ENCODE assay signal across 1 cellular context in genomic region chr14:20456971-20457370, GRCh38.
TF ChIP-seq lines count a peak whose summit lies in the region.

No MANE protein-coding gene starts in this region.

TF ChIP-seq in HepG2, 621 proteins besides CTCF, POLR2A, EP300 and RAD21 (continues in another document):
- TF ChIP-seq AGO2 (optimal IDR thresholded peaks at IDR 0.05; ENCODE audit: low read depth, low read length) (peak; percentile 87), SOX13 (IDR thresholded peaks at IDR 0.05) (no peak), SOX13 (CRISPR knock-in tag; conservative IDR thresholded peaks at IDR 0.05 in 1 of 2, IDR thresholded peaks at IDR 0.05 in 1 of 2) (no peak), PAF1 (CRISPR knock-in tag; IDR thresholded peaks at IDR 0.05) (peak; percentile 15; the same call in 1 of the 2 replicates), GPBP1L1 (CRISPR knock-in tag; IDR thresholded peaks at IDR 0.05) (no peak), RBM22 (optimal IDR thresholded peaks at IDR 0.05; ENCODE audit: low read length) (peak; percentile 29), ZXDC (CRISPR knock-in tag; IDR thresholded peaks at IDR 0.05) (0 out of 2 replicates have a peak, but pooled peaks have one; percentile 24), SNAPC5 (CRISPR knock-in tag; IDR thresholded peaks at IDR 0.05; ENCODE audit: borderline replicate concordance) (no peak), RAD51 (IDR thresholded peaks at IDR 0.05; ENCODE audit: borderline replicate concordance) (no peak), NAIF1 (CRISPR knock-in tag; IDR thresholded peaks at IDR 0.05; ENCODE audit: borderline replicate concordance) (no peak), ZFP36L2 (CRISPR knock-in tag; IDR thresholded peaks at IDR 0.05) (no peak), NFIC (IDR thresholded peaks at IDR 0.05; ENCODE audit: low read length) (no peak), AHDC1 (CRISPR knock-in tag; IDR thresholded peaks at IDR 0.05; ENCODE audit: borderline replicate concordance) (no peak), PHF20 (CRISPR knock-in tag; IDR thresholded peaks at IDR 0.05) (0 out of 2 replicates have a peak, but pooled peaks have one; percentile 27), ZBTB33 (CRISPR knock-in tag; IDR thresholded peaks at IDR 0.05) (peak; percentile 75), RXRA (CRISPR knock-in tag; IDR thresholded peaks at IDR 0.05) (0 out of 2 replicates have a peak, but pooled peaks have one; percentile 23), ZHX1 (CRISPR knock-in tag; IDR thresholded peaks at IDR 0.05; ENCODE audit: low read depth) (0 out of 2 replicates have a peak, but pooled peaks have one; percentile 9), ZNF326 (CRISPR knock-in tag; IDR thresholded peaks at IDR 0.05; ENCODE audit: borderline replicate concordance) (no peak), NRL (CRISPR knock-in tag; IDR thresholded peaks at IDR 0.05; ENCODE audit: borderline replicate concordance) (0 out of 2 replicates have a peak, but pooled peaks have one; percentile 36), ZNF407 (CRISPR knock-in tag; IDR thresholded peaks at IDR 0.05; ENCODE audit: not compliant biosample characterization) (no peak), ZNF670 (CRISPR knock-in tag; IDR thresholded peaks at IDR 0.05; ENCODE audit: borderline replicate concordance) (no peak), ZNF777 (CRISPR knock-in tag; IDR thresholded peaks at IDR 0.05) (no peak), KLF16 (CRISPR knock-in tag; IDR thresholded peaks at IDR 0.05) (no peak), ZNF749 (CRISPR knock-in tag; IDR thresholded peaks at IDR 0.05; ENCODE audit: borderline replicate concordance) (no peak), TAF15 (IDR thresholded peaks at IDR 0.05; ENCODE audit: low read depth, low read length, poor library complexity, severe bottlenecking) (no peak), ZNF574 (CRISPR knock-in tag; IDR thresholded peaks at IDR 0.05) (no peak), AHR (CRISPR knock-in tag; IDR thresholded peaks at IDR 0.05) (0 out of 2 replicates have a peak, but pooled peaks have one; percentile 43)
